ENCODE assay signal across 1 cellular context in the genomic region with DNA sequence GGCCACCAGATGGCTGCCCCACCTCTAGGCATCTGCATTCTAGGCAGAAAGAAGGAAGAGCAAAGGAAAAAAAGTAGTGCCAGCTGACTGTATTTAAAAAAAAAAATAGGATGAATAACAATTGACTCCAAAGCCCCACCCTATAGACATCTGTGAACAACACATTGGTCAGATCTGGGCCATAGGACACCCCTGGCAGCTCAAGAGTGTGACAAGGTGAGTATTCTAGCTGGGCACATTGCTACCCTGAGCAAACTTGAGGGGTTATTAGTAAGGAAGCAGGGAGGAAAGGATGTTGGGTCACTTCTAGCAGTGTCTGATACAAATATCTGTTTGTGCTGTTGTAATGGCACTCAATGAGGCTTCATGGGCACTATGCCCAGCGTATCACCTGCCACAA.
TF ChIP-seq lines count a peak whose summit lies in the region.

No MANE protein-coding gene starts in this region.

TF ChIP-seq in IMR-90, 13 proteins besides CTCF, POLR2A, EP300 and RAD21 (continued from another document):
- TF ChIP-seq, protein P1, sequence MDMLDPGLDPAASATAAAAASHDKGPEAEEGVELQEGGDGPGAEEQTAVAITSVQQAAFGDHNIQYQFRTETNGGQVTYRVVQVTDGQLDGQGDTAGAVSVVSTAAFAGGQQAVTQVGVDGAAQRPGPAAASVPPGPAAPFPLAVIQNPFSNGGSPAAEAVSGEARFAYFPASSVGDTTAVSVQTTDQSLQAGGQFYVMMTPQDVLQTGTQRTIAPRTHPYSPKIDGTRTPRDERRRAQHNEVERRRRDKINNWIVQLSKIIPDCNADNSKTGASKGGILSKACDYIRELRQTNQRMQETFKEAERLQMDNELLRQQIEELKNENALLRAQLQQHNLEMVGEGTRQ (IDR thresholded peaks at IDR 0.05; ENCODE audit: low read depth, low read length) = no peak
TF ChIP-seq in IMR-90: peak in this region for 0.
